Comparison of ENCODE assay signal across 26 cellular contexts in genomic region chr15:74449643-74450205, GRCh38.
"Had no signal": no experiment of that assay in that cellular context is flagged by ENCODE, and none has a peak within 500 bp of the region (broad histone marks: within the 10 kb centered on the region; RNA-seq: fewer than 3 reads in every experiment).

No MANE protein-coding gene starts in this region.

- H3K4me1 ChIP-seq: body of pancreas, esophagus muscularis mucosa, foreskin keratinocyte, psoas muscle, stomach, suprapubic skin had no signal

- H3K4me3 ChIP-seq: body of pancreas, cardiac muscle cell, esophagus muscularis mucosa, heart right ventricle, left ventricle myocardium inferior, lung, ovary, psoas muscle, smooth muscle cell, stomach, suprapubic skin, tibial nerve had no signal

- H3K27ac ChIP-seq: body of pancreas, cardiac muscle cell, esophagus muscularis mucosa, foreskin keratinocyte, heart right ventricle, left ventricle myocardium inferior, ovary, psoas muscle, stomach, suprapubic skin, tibial nerve had no signal

- H3K36me3 ChIP-seq: ovary had no signal

- H3K9me3 ChIP-seq: body of pancreas, esophagus muscularis mucosa, heart right ventricle, left ventricle myocardium inferior, ovary, psoas muscle, stomach, suprapubic skin, tibial nerve had no signal

- DNase-seq: activated CD4-positive, alpha-beta memory T cell treated with anti-CD3 and anti-CD28 coated beads, Interleukin-2, amount 10 ng/mL, durations not matched to agents 7 days and 5 days; activated CD4-positive, alpha-beta T cell treated with anti-CD3 and anti-CD28 coated beads for 1 hour; activated CD4-positive, alpha-beta T cell treated with anti-CD3 and anti-CD28 coated beads, Interleukin-2, amount 10 ng/mL, durations not matched to agents 7 days and 5 days; activated CD8-positive, alpha-beta memory T cell treated with anti-CD3 and anti-CD28 coated beads, Interleukin-2, amount 50 U/mL, for 48 hours; activated naive CD4-positive, alpha-beta T cell treated with Interleukin-2 at 50 U/mL for 16 hours; activated T-cell treated with anti-CD3 and anti-CD28 coated beads, Interleukin-2, amount 50 U/mL, for 24 hours; aorta; body of pancreas; effector CD4-positive, alpha-beta T cell; foreskin keratinocyte; heart right ventricle; left ventricle myocardium inferior; mesendoderm; ovary; psoas muscle; stimulated activated CD4-positive, alpha-beta T cell treated with anti-CD3 and anti-CD28 coated beads, Interleukin-15, amount 100 ng/mL, for 24 hours; stimulated activated CD4-positive, alpha-beta T cell treated with anti-CD3 and anti-CD28 coated beads, Interleukin-2, amount 100 ng/mL, for 24 hours; stimulated activated naive B cell treated with anti-CD40 and anti-IgM and Interleukin-4, amounts not matched to agents 10 μg/mL and 1 μg/mL and 100 μg/mL, for 72 hours; stomach; T-helper 2 cell had no signal

- H3K27me3 ChIP-seq: body of pancreas, cardiac muscle cell, esophagus muscularis mucosa, foreskin keratinocyte, heart right ventricle, ovary, stomach, suprapubic skin, tibial nerve had no signal
